Comparison of ENCODE assay signal across 2 cellular contexts in the genomic region with DNA sequence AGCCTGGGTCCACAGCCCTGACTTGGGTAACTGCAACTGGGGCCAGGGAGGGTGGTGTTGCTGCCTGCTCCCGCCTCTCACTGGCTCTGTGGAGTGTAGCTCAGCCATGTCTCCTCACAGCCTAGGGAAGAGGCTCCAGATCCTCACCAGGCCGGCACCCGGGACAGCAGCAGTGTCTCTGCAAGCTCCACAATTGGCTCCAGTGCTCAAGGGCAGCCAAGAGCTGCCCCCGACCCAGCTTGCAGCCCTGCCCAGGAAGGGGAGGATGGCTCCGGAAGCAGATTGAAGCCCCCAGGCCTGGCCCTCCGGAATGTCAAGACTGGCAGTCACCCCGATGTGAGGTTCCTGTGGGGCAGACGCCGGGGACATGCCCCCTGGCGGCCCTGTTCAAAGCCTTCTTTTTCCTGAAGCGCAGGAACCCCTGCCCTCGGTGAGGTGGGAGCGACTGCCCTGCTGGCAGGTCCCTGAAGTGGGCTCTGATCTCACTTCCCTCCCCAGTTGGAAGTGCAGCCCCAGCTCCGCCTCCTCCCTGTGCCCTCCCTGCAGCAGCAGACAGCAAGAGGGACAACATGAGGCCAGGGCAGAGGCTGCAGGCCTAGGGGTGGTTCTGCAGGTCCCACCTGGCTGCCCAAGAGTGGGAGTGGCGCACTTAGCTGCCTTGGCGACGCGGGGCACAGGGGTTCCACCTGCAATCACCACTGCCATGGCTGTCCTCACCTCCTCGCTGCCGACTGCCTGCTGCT.
TF ChIP-seq lines count a peak whose summit lies in the region.

No MANE protein-coding gene starts in this region.

TF ChIP-seq in GM23338, 12 proteins besides CTCF, POLR2A, EP300 and RAD21 (continues in another document):
- TF ChIP-seq EZH2phosphoT487 (IDR thresholded peaks at IDR 0.05; ENCODE audit: unreplicated experiment): no peak
- TF ChIP-seq ZNF331 (CRISPR knock-in tag; IDR thresholded peaks at IDR 0.05; ENCODE audit: low read depth): no peak
- TF ChIP-seq STAT1 (IDR thresholded peaks at IDR 0.05; ENCODE audit: unreplicated experiment): no peak
- no peak for TF ChIP-seq ETS1 (IDR thresholded peaks at IDR 0.05)
- no peak for TF ChIP-seq NANOG (IDR thresholded peaks at IDR 0.05; ENCODE audit: borderline replicate concordance)
- no peak for TF ChIP-seq CREB1 (CRISPR knock-in tag; IDR thresholded peaks at IDR 0.05; ENCODE audit: low read depth)
- TF ChIP-seq, protein P1, sequence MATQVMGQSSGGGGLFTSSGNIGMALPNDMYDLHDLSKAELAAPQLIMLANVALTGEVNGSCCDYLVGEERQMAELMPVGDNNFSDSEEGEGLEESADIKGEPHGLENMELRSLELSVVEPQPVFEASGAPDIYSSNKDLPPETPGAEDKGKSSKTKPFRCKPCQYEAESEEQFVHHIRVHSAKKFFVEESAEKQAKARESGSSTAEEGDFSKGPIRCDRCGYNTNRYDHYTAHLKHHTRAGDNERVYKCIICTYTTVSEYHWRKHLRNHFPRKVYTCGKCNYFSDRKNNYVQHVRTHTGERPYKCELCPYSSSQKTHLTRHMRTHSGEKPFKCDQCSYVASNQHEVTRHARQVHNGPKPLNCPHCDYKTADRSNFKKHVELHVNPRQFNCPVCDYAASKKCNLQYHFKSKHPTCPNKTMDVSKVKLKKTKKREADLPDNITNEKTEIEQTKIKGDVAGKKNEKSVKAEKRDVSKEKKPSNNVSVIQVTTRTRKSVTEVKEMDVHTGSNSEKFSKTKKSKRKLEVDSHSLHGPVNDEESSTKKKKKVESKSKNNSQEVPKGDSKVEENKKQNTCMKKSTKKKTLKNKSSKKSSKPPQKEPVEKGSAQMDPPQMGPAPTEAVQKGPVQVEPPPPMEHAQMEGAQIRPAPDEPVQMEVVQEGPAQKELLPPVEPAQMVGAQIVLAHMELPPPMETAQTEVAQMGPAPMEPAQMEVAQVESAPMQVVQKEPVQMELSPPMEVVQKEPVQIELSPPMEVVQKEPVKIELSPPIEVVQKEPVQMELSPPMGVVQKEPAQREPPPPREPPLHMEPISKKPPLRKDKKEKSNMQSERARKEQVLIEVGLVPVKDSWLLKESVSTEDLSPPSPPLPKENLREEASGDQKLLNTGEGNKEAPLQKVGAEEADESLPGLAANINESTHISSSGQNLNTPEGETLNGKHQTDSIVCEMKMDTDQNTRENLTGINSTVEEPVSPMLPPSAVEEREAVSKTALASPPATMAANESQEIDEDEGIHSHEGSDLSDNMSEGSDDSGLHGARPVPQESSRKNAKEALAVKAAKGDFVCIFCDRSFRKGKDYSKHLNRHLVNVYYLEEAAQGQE (IDR thresholded peaks at IDR 0.05; ENCODE audit: unreplicated experiment): no peak
- TF ChIP-seq POLR2AphosphoS5 (IDR thresholded peaks at IDR 0.05; ENCODE audit: low read depth): no peak
- no peak for TF ChIP-seq ZNF114 (CRISPR knock-in tag; IDR thresholded peaks at IDR 0.05)
- TF ChIP-seq JUNB (IDR thresholded peaks at IDR 0.05; ENCODE audit: unreplicated experiment): no peak
- no peak for TF ChIP-seq EZH2 (IDR thresholded peaks at IDR 0.05; ENCODE audit: low read depth, unreplicated experiment)

TF ChIP-seq in GM12878, 131 proteins besides CTCF, POLR2A, EP300 and RAD21:
- TF ChIP-seq STAT1 (conservative IDR thresholded peaks at IDR 0.05) (no peak), KDM1A (IDR thresholded peaks at IDR 0.05; ENCODE audit: borderline replicate concordance) (no peak), HDAC6 (IDR thresholded peaks at IDR 0.05; ENCODE audit: unreplicated experiment) (no peak), EED (IDR thresholded peaks at IDR 0.05; ENCODE audit: low read depth) (no peak), ZZZ3 (IDR thresholded peaks at IDR 0.05; ENCODE audit: control insufficient read depth, insufficient read length, low read depth) (no peak), TCF7 (IDR thresholded peaks at IDR 0.05; ENCODE audit: borderline replicate concordance) (no peak), SIX5 (IDR thresholded peaks at IDR 0.05; ENCODE audit: low read depth, low read length, severe bottlenecking) (no peak), CHD4 (IDR thresholded peaks at IDR 0.05) (no peak), ZNF24 (IDR thresholded peaks at IDR 0.05) (no peak)
